ENCODE assay signal across 21 cellular contexts in genomic region chr2:138658187-138658894, GRCh38.
"Had no signal": no experiment of that assay in that cellular context is flagged by ENCODE, and none has a peak within 500 bp of the region (broad histone marks: within the 10 kb centered on the region; RNA-seq: fewer than 3 reads in every experiment).

No MANE protein-coding gene starts in this region.

- H3K9me3 Mint-ChIP-seq: activated CD4-positive, alpha-beta memory T cell treated with anti-CD3 and anti-CD28 coated beads for 36 hours; activated naive CD4-positive, alpha-beta T cell treated with anti-CD3 and anti-CD28 coated beads, Interleukin-2, amount 10 ng/mL, durations not matched to agents 7 days and 5 days; T-helper 1 cell treated with Interleukin-12 subunit alpha and Interleukin-12 subunit beta and Interleukin-4 antibody, amounts not matched to agents 30 μg/mL and 1 μg/mL, for 36 hours had no signal

- H3K27me3 Mint-ChIP-seq: activated naive CD4-positive, alpha-beta T cell treated with anti-CD3 and anti-CD28 coated beads, Interleukin-2, amount 10 ng/mL, durations not matched to agents 7 days and 5 days had no signal

- H3K27ac ChIP-seq: epithelial cell of prostate, neutrophil, ovary, prostate gland, spleen, thyroid gland had no signal

- H3K27ac Mint-ChIP-seq: activated CD4-positive, alpha-beta memory T cell treated with anti-CD3 and anti-CD28 coated beads for 36 hours; activated naive CD4-positive, alpha-beta T cell treated with anti-CD3 and anti-CD28 coated beads, Interleukin-2, amount 10 ng/mL, durations not matched to agents 7 days and 5 days; immature natural killer cell; natural killer cell treated with Interleukin-12 subunit alpha and Interleukin-12 subunit beta and Interleukin-15 and Interleukin-18, amount 100 ng/mL, for 72 hours; T-helper 1 cell treated with Interleukin-12 subunit alpha and Interleukin-12 subunit beta and Interleukin-4 antibody, amounts not matched to agents 30 μg/mL and 1 μg/mL, for 36 hours had no signal

- H3K4me3 Mint-ChIP-seq: activated CD4-positive, alpha-beta memory T cell treated with anti-CD3 and anti-CD28 coated beads for 36 hours; activated naive CD4-positive, alpha-beta T cell treated with anti-CD3 and anti-CD28 coated beads, Interleukin-2, amount 10 ng/mL, durations not matched to agents 7 days and 5 days; immature natural killer cell; natural killer cell treated with Interleukin-12 subunit alpha and Interleukin-12 subunit beta and Interleukin-15 and Interleukin-18, amount 100 ng/mL, for 72 hours; T-helper 1 cell treated with Interleukin-12 subunit alpha and Interleukin-12 subunit beta and Interleukin-4 antibody, amounts not matched to agents 30 μg/mL and 1 μg/mL, for 36 hours had no signal

- H3K27me3 ChIP-seq: neutrophil, ovary, spleen, thyroid gland had no signal

- H3K4me1 ChIP-seq: prostate gland, spleen, thyroid gland had no signal

- H3K36me3 ChIP-seq: neutrophil, ovary, prostate gland, spleen, thyroid gland had no signal

- ATAC-seq: natural killer cell treated with Interleukin-12 subunit alpha and Interleukin-12 subunit beta and Interleukin-15 and Interleukin-18, amount 100 ng/mL, for 72 hours; stimulated activated naive CD8-positive, alpha-beta T cell treated with anti-CD3 and anti-CD28 coated beads, Interleukin-15, Interleukin-2, amounts not matched to agents 100 U/mL and 50 U/mL, for 24 hours had no signal

- H3K9me3 ChIP-seq: neutrophil, ovary, prostate gland, spleen, thyroid gland had no signal

- H3K4me3 ChIP-seq: ovary, prostate gland, spleen, thyroid gland had no signal

- H3K4me1 Mint-ChIP-seq: activated naive CD4-positive, alpha-beta T cell treated with anti-CD3 and anti-CD28 coated beads, Interleukin-2, amount 10 ng/mL, durations not matched to agents 7 days and 5 days; immature natural killer cell had no signal

- DNase-seq: activated CD4-positive, alpha-beta memory T cell treated with anti-CD3 and anti-CD28 coated beads for 36 hours; activated CD4-positive, alpha-beta T cell treated with anti-CD3 and anti-CD28 coated beads for 4 hours; activated CD4-positive, CD25-positive, alpha-beta regulatory T cell; activated effector memory CD4-positive, alpha-beta T cell treated with anti-CD3 and anti-CD28 coated beads, Interleukin-2, amount 50 U/mL, for 16 hours; activated naive CD4-positive, alpha-beta T cell treated with anti-CD3 and anti-CD28 coated beads, Interleukin-2, amount 10 ng/mL, durations not matched to agents 7 days and 5 days; amygdala; cortex of kidney; immature natural killer cell; kidney glomerular epithelial cell; ovary; spleen; stimulated activated CD4-positive, alpha-beta T cell treated with anti-CD3 and anti-CD28 coated beads, Interleukin-4, amount 100 ng/mL, for 24 hours; stimulated activated naive CD8-positive, alpha-beta T cell treated with anti-CD3 and anti-CD28 coated beads, Interleukin-15, Interleukin-2, amounts not matched to agents 100 U/mL and 50 U/mL, for 24 hours; substantia nigra; T1000; thyroid gland had no signal
